ENCODE assay signal across 1 cellular context in genomic region chr7:44847920-44848634, GRCh38.
TF ChIP-seq lines count a peak whose summit lies in the region.

Gene H2AZ2, minus strand, starts transcription at chr7:44848087. Its CDS starts 116 bp downstream, at chr7:44847971.

TF ChIP-seq in K562, 482 proteins besides CTCF, POLR2A, EP300 and RAD21 (continued from another document and continues in another):
- peak; percentile 31; the same call in 1 of the 2 replicates for TF ChIP-seq REST (CRISPR knock-in tag; IDR thresholded peaks at IDR 0.05; ENCODE audit: low read depth)
- peak; percentile 20; the same call in 1 of the 2 replicates for TF ChIP-seq LEF1 (IDR thresholded peaks at IDR 0.05)
- TF ChIP-seq PML (IDR thresholded peaks at IDR 0.05; ENCODE audit: low read length): peak; percentile 88
- TF ChIP-seq TSC22D4 (tag; IDR thresholded peaks at IDR 0.05): no peak
- no peak for TF ChIP-seq NR0B1 (IDR thresholded peaks at IDR 0.05; ENCODE audit: partially characterized antibody)
- TF ChIP-seq UBTF (IDR thresholded peaks at IDR 0.05; ENCODE audit: borderline replicate concordance in 1 of 2, low read depth in 2 of 2, low read length in 2 of 2): 0 out of 4 replicates have a peak, but pooled peaks of 1 of the 2 experiments have one; percentile 31
- TF ChIP-seq PHF8 (IDR thresholded peaks at IDR 0.05; ENCODE audit: borderline replicate concordance, low read length): peak; percentile 82; the same call in 1 of the 2 replicates
- no peak for TF ChIP-seq RERE (CRISPR knock-in tag; IDR thresholded peaks at IDR 0.05; ENCODE audit: borderline replicate concordance)
- no peak for TF ChIP-seq ID3 (CRISPR knock-in tag; IDR thresholded peaks at IDR 0.05)
- TF ChIP-seq ID3 (tag; IDR thresholded peaks at IDR 0.05): 0 out of 2 replicates have a peak, but pooled peaks have one; percentile 25
- TF ChIP-seq ATF6 (CRISPR knock-in tag; IDR thresholded peaks at IDR 0.05): peak; percentile 73; the same call in 1 of the 2 replicates
- TF ChIP-seq CBX1 (IDR thresholded peaks at IDR 0.05; ENCODE audit: low read depth): 0 out of 2 replicates have a peak, but pooled peaks have one; percentile 44
- TF ChIP-seq GATAD2A (IDR thresholded peaks at IDR 0.05): no peak
- no peak for TF ChIP-seq ZNF592 (IDR thresholded peaks at IDR 0.05)
- TF ChIP-seq DPF2 (IDR thresholded peaks at IDR 0.05): no peak
- TF ChIP-seq ZNF41 (CRISPR knock-in tag; conservative IDR thresholded peaks at IDR 0.05): no peak
- TF ChIP-seq GABPA (tag; conservative IDR thresholded peaks at IDR 0.05; ENCODE audit: low read depth): peak; percentile 34; the same call in 1 of the 2 replicates
- peak; percentile 39; the same call in 1 of the 2 replicates for TF ChIP-seq ZNF395 (CRISPR knock-in tag; IDR thresholded peaks at IDR 0.05)
- TF ChIP-seq FOXK1 (CRISPR knock-in tag; IDR thresholded peaks at IDR 0.05; ENCODE audit: borderline replicate concordance): 0 out of 2 replicates have a peak, but pooled peaks have one; percentile 57
- TF ChIP-seq SOX6 (IDR thresholded peaks at IDR 0.05): peak; percentile 7; the same call in 1 of the 2 replicates
- TF ChIP-seq ATF7 (IDR thresholded peaks at IDR 0.05): peak; percentile 89
- peak; percentile 61; the same call in 1 of the 2 replicates for TF ChIP-seq KLF13 (tag; IDR thresholded peaks at IDR 0.05; ENCODE audit: borderline replicate concordance, low read depth)
- TF ChIP-seq ZNF766 (CRISPR knock-in tag; conservative IDR thresholded peaks at IDR 0.05): no peak
- no peak for TF ChIP-seq YBX1 (IDR thresholded peaks at IDR 0.05)
- TF ChIP-seq ZNF133 (CRISPR knock-in tag; IDR thresholded peaks at IDR 0.05): no peak
- no peak; the same call in 1 of the 2 replicates for TF ChIP-seq PHB (CRISPR knock-in tag; IDR thresholded peaks at IDR 0.05)
- TF ChIP-seq ZBTB5 (IDR thresholded peaks at IDR 0.05): no peak
- no peak for TF ChIP-seq ZKSCAN1 (IDR thresholded peaks at IDR 0.05; ENCODE audit: low read depth, low read length)
- TF ChIP-seq PREB (CRISPR knock-in tag; IDR thresholded peaks at IDR 0.05): no peak
